Comparison of ENCODE assay signal across 8 cellular contexts in the genomic region with DNA sequence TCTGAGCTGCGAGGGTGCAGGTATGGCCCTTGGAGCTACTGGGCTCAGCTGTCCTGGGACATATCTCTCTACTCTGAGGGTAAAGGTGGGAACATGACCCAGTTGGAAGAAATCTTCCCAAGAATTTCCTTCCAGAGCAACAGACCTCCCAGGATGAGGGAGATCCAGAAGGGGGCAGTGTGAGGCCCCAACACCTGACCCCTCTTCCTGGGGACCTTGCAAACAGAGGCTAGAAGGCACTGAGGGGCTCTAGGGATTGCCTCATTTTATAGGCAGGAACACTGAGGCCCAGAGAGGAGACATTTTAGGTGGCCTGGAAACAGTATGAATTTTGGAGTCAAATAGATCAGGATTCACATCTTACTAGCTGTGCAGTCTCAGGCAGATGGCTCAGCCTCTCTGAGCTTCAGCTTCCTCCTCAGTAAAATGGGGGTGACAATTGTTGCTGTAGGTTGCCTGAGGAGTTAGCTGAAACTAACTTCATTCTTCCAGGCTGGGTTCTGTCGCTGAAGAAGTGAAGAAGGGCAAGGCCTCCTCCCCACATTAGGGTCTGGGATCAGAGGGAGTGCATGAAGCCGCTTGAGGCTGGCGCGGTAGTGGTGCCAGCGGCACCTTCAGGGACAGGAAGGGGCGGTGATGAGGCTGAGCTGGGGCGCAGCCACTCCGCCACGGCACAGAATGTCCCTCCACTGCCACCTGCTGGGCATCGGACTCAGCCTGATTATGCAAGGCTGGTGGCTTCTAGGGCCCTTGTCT.
DNase-seq lines count a peak whose midpoint lies in the region; ATAC-seq lines count a peak whose summit lies in the region.

No MANE protein-coding gene starts in this region.

- H3K9me3 ChIP-seq in NT2/D1 (ENCODE audit: insufficient read depth, low read length) (peaks cover 6% of the 10 kb centered on the region; the same call in 1 of the 2 replicates), mucosa of rectum (ENCODE audit: control insufficient read depth in 2 of 2, low read length in 2 of 2) (no peaks in the 10 kb centered on the region)

- H3K9ac ChIP-seq in NT2/D1 (ENCODE audit: insufficient read length, low read depth) (no peak overlapping the region), mucosa of rectum (ENCODE audit: low read depth in 1 of 2, low read length in 2 of 2) (peak overlapping the region; percentile 14 to 16)

- H3K27me3 ChIP-seq in NT2/D1 (ENCODE audit: insufficient read depth, insufficient read length) (no peaks in the 10 kb centered on the region), mucosa of rectum (ENCODE audit: control insufficient read depth in 2 of 2, insufficient read depth in 2 of 2, low read length in 2 of 2) (peaks cover 0 to 2% of the 10 kb centered on the region in 2 donors)

- no peak overlapping the region for H3K27ac ChIP-seq in mucosa of rectum (ENCODE audit: low read depth in 2 of 2, low read length in 2 of 2)

- DNase-seq in AML-193 (lab: John Stamatoyannopoulos, UW) = peak; percentile 82 to 88
- peak; percentile 94 for DNase-seq in GM19238 (ENCODE audit: insufficient read length, low spot score)
- DNase-seq in NT2/D1 (ENCODE audit: low read depth, low spot score) = peak; percentile 68
- peak; percentile 88 for DNase-seq in activated CD8-positive, alpha-beta memory T cell treated with anti-CD3 and anti-CD28 coated beads, Interleukin-2, amount 50 U/mL, for 4 hours
- DNase-seq in epidermal melanocyte (ENCODE audit: insufficient read length, low spot score) = peak; percentile 76
- DNase-seq in stimulated activated CD8-positive, alpha-beta memory T cell treated with anti-CD3 and anti-CD28 coated beads, Interleukin-4, amount 100 ng/mL, for 1 hour (ENCODE audit: low read depth in 2 of 2, low spot score in 1 of 2) = peak; percentile 63 to 69

- H3K4me1 ChIP-seq in NT2/D1 (ENCODE audit: insufficient read depth, insufficient read length) = no peaks in the 10 kb centered on the region
- H3K4me1 ChIP-seq in mucosa of rectum (ENCODE audit: control insufficient read depth in 2 of 2, insufficient read depth in 2 of 2, low read length in 2 of 2) = peaks cover 7% of the 10 kb centered on the region in 2 donors

- H3K4me3 ChIP-seq in NT2/D1 (ENCODE audit: insufficient read length, low read depth) (no peak overlapping the region), mucosa of rectum (ENCODE audit: low read length in 2 of 2) (peak overlapping the region in 1 of 2 donors; percentile 53)

- H3K36me3 ChIP-seq in NT2/D1 (ENCODE audit: insufficient read depth, insufficient read length, low read length) = no peaks in the 10 kb centered on the region
- H3K36me3 ChIP-seq in mucosa of rectum (ENCODE audit: control insufficient read depth in 2 of 2, insufficient read depth in 2 of 2, low read length in 2 of 2) = no peaks in the 10 kb centered on the region

- ATAC-seq in HG03571 (IDR thresholded peaks at IDR 0.05; ENCODE audit: unreplicated experiment) = peak; percentile 78
